Comparison of ENCODE assay signal across 8 cellular contexts in the genomic region with DNA sequence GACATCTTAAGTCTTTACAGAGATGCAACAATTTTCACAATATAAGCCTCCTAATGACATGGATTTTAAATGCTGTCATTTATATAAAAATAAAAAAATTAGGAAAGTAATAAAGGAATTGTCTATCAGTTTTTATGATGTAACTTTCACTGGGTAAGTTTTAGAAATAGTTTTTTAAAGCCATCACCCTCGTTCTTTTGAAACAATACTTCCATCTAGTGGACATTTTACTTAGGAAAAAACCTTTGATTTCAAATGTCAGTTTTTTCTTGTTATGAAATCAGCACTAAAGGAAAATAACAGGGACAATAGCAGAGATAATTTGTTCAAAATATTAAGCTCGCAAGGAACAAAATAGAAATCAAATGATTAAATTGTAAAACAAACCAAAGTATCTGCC. TPM values are rescaled to one million over a fixed set of nuclear protein-coding genes. Genes with fewer than 3 reads are reported as not detected.
A peak's percentile ranks its signal among the peaks of the same experiment; 100 is the strongest.
DNase-seq lines count a peak whose midpoint lies in the region; ATAC-seq lines count a peak whose summit lies in the region.

No MANE protein-coding gene starts in this region.

- H3K4me1 ChIP-seq in adipocyte (ENCODE audit: control insufficient read depth, insufficient read depth, low read length) (peaks cover 4% of the 10 kb centered on the region), aorta (ENCODE audit: control insufficient read depth in 1 of 2, insufficient read depth in 2 of 2, low read length in 2 of 2) (no peaks in the 10 kb centered on the region)

- H3K27me3 ChIP-seq in adipocyte (replicated peaks; ENCODE audit: control insufficient read depth, insufficient read depth, low read length), result no peaks in the 10 kb centered on the region
- no peaks in the 10 kb centered on the region for H3K27me3 ChIP-seq in aorta (ENCODE audit: control insufficient read depth in 1 of 2, insufficient read depth in 2 of 2, low read length in 1 of 2)

- DNase-seq in CD1c-positive myeloid dendritic cell (ENCODE audit: extremely low spot score) (peak; percentile 52), KBM-7 (peak; percentile 30), adipocyte (ENCODE audit: low read depth) (peak; percentile 88), kidney glomerular epithelial cell (lab: John Stamatoyannopoulos, UW) (peak; percentile 39), GF-D8 (lab: John Stamatoyannopoulos, UW) (no peak), germinal center (ENCODE audit: low spot score) (no peak), aorta (no peak)
- no peak for DNase-seq in stimulated activated naive CD8-positive, alpha-beta T cell treated with anti-CD3 and anti-CD28 coated beads, Interleukin-15, Interleukin-2, amounts not matched to agents 100 U/mL and 50 U/mL, for 24 hours

- 12% methylated on average over 2 of the region's 2 CpGs for WGBS in aorta, 2 donors

- no peak overlapping the region for H3K27ac ChIP-seq in aorta (ENCODE audit: low read depth in 1 of 2, low read length in 2 of 2)

- H3K36me3 ChIP-seq in adipocyte (ENCODE audit: control insufficient read depth, insufficient read depth, low read length, severe bottlenecking) (no peaks in the 10 kb centered on the region), aorta (ENCODE audit: control insufficient read depth in 1 of 2, insufficient read depth in 2 of 2, low read length in 1 of 2) (no peaks in the 10 kb centered on the region)

- intact Hi-C loops in aorta (cut with DNase I), result loop anchor here (5.0 to 10.0 kb wide), 4 partner anchors 372 to 1022 kb away; no protein-coding TSS in a partner anchor

- no peak for ATAC-seq in aorta (ENCODE audit: low FRiP score)
- no peak for ATAC-seq in stimulated activated naive CD8-positive, alpha-beta T cell treated with anti-CD3 and anti-CD28 coated beads, Interleukin-15, Interleukin-2, amounts not matched to agents 100 U/mL and 50 U/mL, for 24 hours

- no peak overlapping the region for H3K9ac ChIP-seq in adipocyte (ENCODE audit: low read length)

- in situ Hi-C loops in KBM-7 (cut with MboI; ENCODE audit: low pct_unique_long_range_greater_than_20kb, low sequenced_read_pairs), result no loop called here

- H3K4me3 ChIP-seq in adipocyte (ENCODE audit: low read length) (no peak overlapping the region), aorta (ENCODE audit: low read length in 2 of 2) (no peak overlapping the region)

- H3K9me3 ChIP-seq in adipocyte (ENCODE audit: control insufficient read depth, low read length), result peaks cover 5% of the 10 kb centered on the region
- H3K9me3 ChIP-seq in aorta (ENCODE audit: control insufficient read depth, low read length), result no peaks in the 10 kb centered on the region

RNA-seq across cellular contexts. Expression of a gene that starts 24.3 kb away (rescaled TPM):
- 1 to 10 TPM; 3.5 to 3.7 TPM for total RNA-seq in aorta
- polyA plus RNA-seq in aorta, result under 1 TPM in 1 of 2 donors, not detected in 1; 0.08 TPM

Comparison
In these comparisons a context has a peak if more than half of its experiments do, and no peak if none do; other contexts are left out.
1. DNase-seq: peak in CD1c-positive myeloid dendritic cell (single experiment), KBM-7 (single experiment), adipocyte (single experiment) and kidney glomerular epithelial cell (single experiment); none in GF-D8 (single experiment), germinal center (single experiment), aorta (0 of 2) and stimulated activated naive CD8-positive, alpha-beta T cell treated with anti-CD3 and anti-CD28 coated beads, Interleukin-15, Interleukin-2, amounts not matched to agents 100 U/mL and 50 U/mL, for 24 hours (single experiment).